Comparison of ENCODE assay signal across 1 cellular context in the genomic region with DNA sequence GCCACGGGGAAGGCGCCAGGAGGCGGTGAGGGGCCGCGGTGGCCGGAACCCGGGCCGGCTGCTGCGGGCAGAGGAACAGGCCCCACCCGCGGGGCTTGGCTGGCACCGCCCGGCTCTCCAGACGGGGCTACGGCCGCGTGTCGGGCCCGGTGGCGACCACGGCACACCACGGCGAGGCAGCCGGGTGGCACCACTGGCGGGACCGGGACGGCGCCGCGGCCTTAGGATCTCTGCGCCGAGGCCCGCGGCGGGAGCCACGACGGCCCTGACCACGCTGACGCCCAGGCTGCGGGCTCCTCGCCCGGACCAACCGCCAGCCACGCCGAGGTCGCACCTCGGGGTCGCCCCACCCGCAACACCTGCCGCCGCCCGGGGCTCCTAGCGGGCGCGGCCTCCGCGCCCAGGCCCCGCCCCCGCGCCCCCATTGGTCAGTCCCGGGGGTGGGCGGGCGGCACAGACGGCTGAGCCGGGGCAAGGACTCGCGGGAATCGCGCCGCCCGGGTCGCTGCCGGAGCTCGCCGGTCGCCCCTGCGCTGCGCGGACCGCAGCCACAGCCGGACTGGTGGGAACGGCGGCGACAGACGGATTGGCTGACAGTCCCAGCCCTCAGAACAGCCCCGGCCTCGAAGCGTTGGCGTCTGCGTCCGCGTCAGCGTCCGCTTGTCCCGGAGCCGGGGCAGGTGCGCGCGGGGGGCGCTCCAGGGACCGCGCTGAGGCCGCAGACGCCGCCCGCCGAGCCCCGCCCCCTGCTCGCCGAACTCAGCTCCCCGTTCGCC.
A peak's percentile ranks its signal among the peaks of the same experiment; 100 is the strongest.
TF ChIP-seq lines count a peak whose summit lies in the region.

Gene BMP8A (plus strand): TSS at position 491 of the 776 bp plus-strand sequence. CDS start 356 bp downstream, outside the sequence.

TF ChIP-seq in HepG2, 621 proteins besides CTCF, POLR2A, EP300 and RAD21 (continued from another document and continues in another):
- TF ChIP-seq, protein P1, sequence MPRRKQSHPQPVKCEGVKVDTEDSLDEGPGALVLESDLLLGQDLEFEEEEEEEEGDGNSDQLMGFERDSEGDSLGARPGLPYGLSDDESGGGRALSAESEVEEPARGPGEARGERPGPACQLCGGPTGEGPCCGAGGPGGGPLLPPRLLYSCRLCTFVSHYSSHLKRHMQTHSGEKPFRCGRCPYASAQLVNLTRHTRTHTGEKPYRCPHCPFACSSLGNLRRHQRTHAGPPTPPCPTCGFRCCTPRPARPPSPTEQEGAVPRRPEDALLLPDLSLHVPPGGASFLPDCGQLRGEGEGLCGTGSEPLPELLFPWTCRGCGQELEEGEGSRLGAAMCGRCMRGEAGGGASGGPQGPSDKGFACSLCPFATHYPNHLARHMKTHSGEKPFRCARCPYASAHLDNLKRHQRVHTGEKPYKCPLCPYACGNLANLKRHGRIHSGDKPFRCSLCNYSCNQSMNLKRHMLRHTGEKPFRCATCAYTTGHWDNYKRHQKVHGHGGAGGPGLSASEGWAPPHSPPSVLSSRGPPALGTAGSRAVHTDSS (CRISPR knock-in tag; conservative IDR thresholded peaks at IDR 0.05), result no peak
- no peak for TF ChIP-seq NAIF1 (CRISPR knock-in tag; IDR thresholded peaks at IDR 0.05; ENCODE audit: borderline replicate concordance)
- no peak for TF ChIP-seq KDM3A (CRISPR knock-in tag; IDR thresholded peaks at IDR 0.05; ENCODE audit: low read depth)
- TF ChIP-seq, protein P2, sequence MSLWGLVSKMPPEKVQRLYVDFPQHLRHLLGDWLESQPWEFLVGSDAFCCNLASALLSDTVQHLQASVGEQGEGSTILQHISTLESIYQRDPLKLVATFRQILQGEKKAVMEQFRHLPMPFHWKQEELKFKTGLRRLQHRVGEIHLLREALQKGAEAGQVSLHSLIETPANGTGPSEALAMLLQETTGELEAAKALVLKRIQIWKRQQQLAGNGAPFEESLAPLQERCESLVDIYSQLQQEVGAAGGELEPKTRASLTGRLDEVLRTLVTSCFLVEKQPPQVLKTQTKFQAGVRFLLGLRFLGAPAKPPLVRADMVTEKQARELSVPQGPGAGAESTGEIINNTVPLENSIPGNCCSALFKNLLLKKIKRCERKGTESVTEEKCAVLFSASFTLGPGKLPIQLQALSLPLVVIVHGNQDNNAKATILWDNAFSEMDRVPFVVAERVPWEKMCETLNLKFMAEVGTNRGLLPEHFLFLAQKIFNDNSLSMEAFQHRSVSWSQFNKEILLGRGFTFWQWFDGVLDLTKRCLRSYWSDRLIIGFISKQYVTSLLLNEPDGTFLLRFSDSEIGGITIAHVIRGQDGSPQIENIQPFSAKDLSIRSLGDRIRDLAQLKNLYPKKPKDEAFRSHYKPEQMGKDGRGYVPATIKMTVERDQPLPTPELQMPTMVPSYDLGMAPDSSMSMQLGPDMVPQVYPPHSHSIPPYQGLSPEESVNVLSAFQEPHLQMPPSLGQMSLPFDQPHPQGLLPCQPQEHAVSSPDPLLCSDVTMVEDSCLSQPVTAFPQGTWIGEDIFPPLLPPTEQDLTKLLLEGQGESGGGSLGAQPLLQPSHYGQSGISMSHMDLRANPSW (CRISPR knock-in tag; IDR thresholded peaks at IDR 0.05; ENCODE audit: borderline replicate concordance), result no peak
- TF ChIP-seq ZKSCAN1 (IDR thresholded peaks at IDR 0.05; ENCODE audit: low read length), result no peak
- no peak for TF ChIP-seq JUNB (CRISPR knock-in tag; IDR thresholded peaks at IDR 0.05; ENCODE audit: borderline replicate concordance)
- no peak for TF ChIP-seq DBP (CRISPR knock-in tag; IDR thresholded peaks at IDR 0.05; ENCODE audit: not compliant biosample characterization)
- peak; percentile 55 for TF ChIP-seq HNRNPLL (IDR thresholded peaks at IDR 0.05; ENCODE audit: low read depth, low read length, poor library complexity, severe bottlenecking)
- no peak for TF ChIP-seq ZMYM2 (CRISPR knock-in tag; IDR thresholded peaks at IDR 0.05)
- TF ChIP-seq ISX (CRISPR knock-in tag; conservative IDR thresholded peaks at IDR 0.05), result no peak
- TF ChIP-seq ZNF777 (CRISPR knock-in tag; IDR thresholded peaks at IDR 0.05), result peak; percentile 98
- no peak for TF ChIP-seq ZNF770 (CRISPR knock-in tag; IDR thresholded peaks at IDR 0.05)
- TF ChIP-seq ELK4 (CRISPR knock-in tag; IDR thresholded peaks at IDR 0.05; ENCODE audit: borderline replicate concordance), result no peak
- TF ChIP-seq, protein P3, sequence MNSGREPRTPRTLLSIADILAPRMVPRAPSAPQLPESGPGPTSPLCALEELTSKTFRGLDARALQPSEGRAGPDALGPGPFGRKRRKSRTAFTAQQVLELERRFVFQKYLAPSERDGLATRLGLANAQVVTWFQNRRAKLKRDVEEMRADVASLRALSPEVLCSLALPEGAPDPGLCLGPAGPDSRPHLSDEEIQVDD (CRISPR knock-in tag; IDR thresholded peaks at IDR 0.05; ENCODE audit: borderline replicate concordance), result peak; percentile 80; the same call in 1 of the 2 replicates
- TF ChIP-seq TMF1 (CRISPR knock-in tag; IDR thresholded peaks at IDR 0.05; ENCODE audit: low read depth), result no peak
- no peak for TF ChIP-seq PRMT3 (CRISPR knock-in tag; IDR thresholded peaks at IDR 0.05; ENCODE audit: borderline replicate concordance, low read depth)
- no peak for TF ChIP-seq GABPA (IDR thresholded peaks at IDR 0.05; ENCODE audit: low read depth, low read length)
- no peak for TF ChIP-seq GABPA (CRISPR knock-in tag; IDR thresholded peaks at IDR 0.05; ENCODE audit: low read depth)
- TF ChIP-seq CSRNP1 (CRISPR knock-in tag; IDR thresholded peaks at IDR 0.05), result no peak
- TF ChIP-seq PPARG (CRISPR knock-in tag; conservative IDR thresholded peaks at IDR 0.05), result no peak
- no peak for TF ChIP-seq ZNF652 (CRISPR knock-in tag; IDR thresholded peaks at IDR 0.05; ENCODE audit: borderline replicate concordance, low read depth)
- no peak for TF ChIP-seq ZNF121 (CRISPR knock-in tag; IDR thresholded peaks at IDR 0.05)
- TF ChIP-seq FIP1L1 (IDR thresholded peaks at IDR 0.05; ENCODE audit: borderline replicate concordance, insufficient read depth, low read depth, low read length), result no peak
- no peak for TF ChIP-seq ARID2 (CRISPR knock-in tag; IDR thresholded peaks at IDR 0.05; ENCODE audit: borderline replicate concordance)
- TF ChIP-seq, protein P4, sequence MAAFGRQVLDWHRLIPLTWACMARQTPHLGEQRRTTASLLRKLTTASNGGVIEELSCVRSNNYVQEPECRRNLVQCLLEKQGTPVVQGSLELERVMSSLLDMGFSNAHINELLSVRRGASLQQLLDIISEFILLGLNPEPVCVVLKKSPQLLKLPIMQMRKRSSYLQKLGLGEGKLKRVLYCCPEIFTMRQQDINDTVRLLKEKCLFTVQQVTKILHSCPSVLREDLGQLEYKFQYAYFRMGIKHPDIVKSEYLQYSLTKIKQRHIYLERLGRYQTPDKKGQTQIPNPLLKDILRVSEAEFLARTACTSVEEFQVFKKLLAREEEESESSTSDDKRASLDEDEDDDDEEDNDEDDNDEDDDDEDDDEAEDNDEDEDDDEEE (CRISPR knock-in tag; IDR thresholded peaks at IDR 0.05), result no peak
- no peak for TF ChIP-seq HOXA5 (CRISPR knock-in tag; IDR thresholded peaks at IDR 0.05)
- TF ChIP-seq RNF2 (conservative IDR thresholded peaks at IDR 0.05; ENCODE audit: low read depth), result peak; percentile 65; the same call in 1 of the 2 replicates
- TF ChIP-seq REPIN1 (CRISPR knock-in tag; IDR thresholded peaks at IDR 0.05; ENCODE audit: borderline replicate concordance, low read depth), result no peak
- no peak for TF ChIP-seq HNRNPL (IDR thresholded peaks at IDR 0.05; ENCODE audit: low read depth, low read length)
- TF ChIP-seq, protein P5, sequence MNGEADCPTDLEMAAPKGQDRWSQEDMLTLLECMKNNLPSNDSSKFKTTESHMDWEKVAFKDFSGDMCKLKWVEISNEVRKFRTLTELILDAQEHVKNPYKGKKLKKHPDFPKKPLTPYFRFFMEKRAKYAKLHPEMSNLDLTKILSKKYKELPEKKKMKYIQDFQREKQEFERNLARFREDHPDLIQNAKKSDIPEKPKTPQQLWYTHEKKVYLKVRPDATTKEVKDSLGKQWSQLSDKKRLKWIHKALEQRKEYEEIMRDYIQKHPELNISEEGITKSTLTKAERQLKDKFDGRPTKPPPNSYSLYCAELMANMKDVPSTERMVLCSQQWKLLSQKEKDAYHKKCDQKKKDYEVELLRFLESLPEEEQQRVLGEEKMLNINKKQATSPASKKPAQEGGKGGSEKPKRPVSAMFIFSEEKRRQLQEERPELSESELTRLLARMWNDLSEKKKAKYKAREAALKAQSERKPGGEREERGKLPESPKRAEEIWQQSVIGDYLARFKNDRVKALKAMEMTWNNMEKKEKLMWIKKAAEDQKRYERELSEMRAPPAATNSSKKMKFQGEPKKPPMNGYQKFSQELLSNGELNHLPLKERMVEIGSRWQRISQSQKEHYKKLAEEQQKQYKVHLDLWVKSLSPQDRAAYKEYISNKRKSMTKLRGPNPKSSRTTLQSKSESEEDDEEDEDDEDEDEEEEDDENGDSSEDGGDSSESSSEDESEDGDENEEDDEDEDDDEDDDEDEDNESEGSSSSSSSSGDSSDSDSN (CRISPR knock-in tag; IDR thresholded peaks at IDR 0.05), result peak; percentile 9; the same call in 1 of the 2 replicates
- TF ChIP-seq KDM2A (CRISPR knock-in tag; IDR thresholded peaks at IDR 0.05; ENCODE audit: borderline replicate concordance, low read depth), result no peak; the same call in 1 of the 2 replicates
- no peak for TF ChIP-seq HOXD1 (CRISPR knock-in tag; IDR thresholded peaks at IDR 0.05)
- TF ChIP-seq ZNF225 (CRISPR knock-in tag; IDR thresholded peaks at IDR 0.05), result no peak
- 0 out of 2 replicates have a peak, but pooled peaks have one; percentile 17 for TF ChIP-seq TFDP2 (CRISPR knock-in tag; IDR thresholded peaks at IDR 0.05)
- TF ChIP-seq U2AF2 (IDR thresholded peaks at IDR 0.05; ENCODE audit: low read depth, low read length), result no peak
